Comparison of ENCODE assay signal across 16 cellular contexts in the genomic region with DNA sequence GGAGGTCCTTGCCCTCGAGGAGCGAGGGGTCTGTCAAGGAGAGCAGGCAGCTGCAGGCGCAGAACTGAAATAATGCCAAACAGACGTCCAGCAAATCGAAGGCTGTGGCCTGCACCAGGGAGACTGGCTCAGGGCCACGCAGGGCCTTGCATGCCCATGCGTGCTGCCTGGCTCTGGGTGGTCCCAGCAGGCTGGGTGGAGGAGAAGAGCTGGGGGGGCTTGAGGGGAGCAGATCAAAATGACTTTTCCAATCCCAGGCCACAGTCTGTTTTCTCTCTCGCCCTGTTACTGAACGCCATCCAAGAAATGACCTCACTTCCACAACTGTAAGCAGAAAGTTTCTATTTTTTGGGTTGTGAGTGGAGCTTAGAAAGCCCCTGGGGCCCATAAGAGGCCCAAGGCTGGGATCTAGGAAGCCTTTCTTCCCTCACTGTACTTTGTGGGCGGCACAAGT.
DNase-seq lines count a peak whose midpoint lies in the region; ATAC-seq, FAIRE-seq and TF ChIP-seq lines count a peak whose summit lies in the region.
"Had no signal": no experiment of that assay in that cellular context is flagged by ENCODE, and none has a peak within 500 bp of the region (broad histone marks: within the 10 kb centered on the region; RNA-seq: fewer than 3 reads in every experiment).

No MANE protein-coding gene starts in this region.

- FAIRE-seq in frontal cortex (lab: Jason Lieb, UNC), result no peak
- FAIRE-seq: GM12892 had no signal

- H3K9me3 ChIP-seq in HEK293 (ENCODE audit: control insufficient read depth, insufficient read depth, low read depth, low read length) (no peaks in the 10 kb centered on the region), esophagus squamous epithelium (no peaks in the 10 kb centered on the region), stomach (no peaks in the 10 kb centered on the region), OCI-LY7 (ENCODE audit: low read length) (no peaks in the 10 kb centered on the region)

- WGBS in esophagus squamous epithelium, 2 donors, result 66 to 74% methylated on average over 6 to 8 of the region's 10 CpGs
- 19 to 52% (median 36%) methylated on average over 10 of the region's 10 CpGs for WGBS in stomach, 5 donors

- H3K79me2 ChIP-seq in OCI-LY7 (ENCODE audit: insufficient read depth, low read depth, low read length), result no peaks in the 10 kb centered on the region

- H3K36me3 ChIP-seq in HEK293 (ENCODE audit: control insufficient read depth in 2 of 2, insufficient read depth in 1 of 2, low read length in 2 of 2) (peaks cover 0 to 65% of the 10 kb centered on the region in 2 experiments; a peak in 1 of 3 replicates), esophagus squamous epithelium (peaks cover 10 to 83% (median 21%) of the 10 kb centered on the region in 3 donors), stomach (peaks cover 27 to 89% (median 75%) of the 10 kb centered on the region in 4 donors), OCI-LY7 (ENCODE audit: insufficient read depth, low read length) (peaks cover 44% of the 10 kb centered on the region)

- H3K27me3 Mint-ChIP-seq in mesothelial cell of epicardium (ENCODE audit: low read depth), result no peaks in the 10 kb centered on the region
- H3K27me3 Mint-ChIP-seq: activated B cell treated with CpG ODN at 0.5 μM for 24 hours; activated naive CD8-positive, alpha-beta T cell treated with anti-CD3 and anti-CD28 coated beads, Interleukin-2, amount 10 ng/mL, durations not matched to agents 7 days and 5 days had no signal

- H3K4me1 ChIP-seq in HEK293 (ENCODE audit: control insufficient read depth, insufficient read depth, low read length), result no peaks in the 10 kb centered on the region
- peaks cover 6 to 64% (median 41%) of the 10 kb centered on the region in 3 donors for H3K4me1 ChIP-seq in esophagus squamous epithelium
- peaks cover 32 to 70% (median 49%) of the 10 kb centered on the region in 4 donors for H3K4me1 ChIP-seq in stomach
- H3K4me1 ChIP-seq in OCI-LY7 (ENCODE audit: insufficient read depth, low read length, poor library complexity, severe bottlenecking), result no peaks in the 10 kb centered on the region

- DNase-seq in esophagus squamous epithelium (lab: John Stamatoyannopoulos, UW) (no peak), mesothelial cell of epicardium (ENCODE audit: low spot score in 2 of 2, unreplicated experiment in 2 of 2) (no peak), stomach (no peak), frontal cortex (ENCODE audit: low spot score in 2 of 2) (no peak), HUDEP-2 (lab: John Stamatoyannopoulos, UW; ENCODE audit: unreplicated experiment in 76 of 76) (no peak), OCI-LY7 (ENCODE audit: low spot score) (no peak)
- DNase-seq: activated B cell treated with CpG ODN at 0.5 μM for 24 hours; activated naive CD8-positive, alpha-beta T cell treated with anti-CD3 and anti-CD28 coated beads, Interleukin-2, amount 10 ng/mL, durations not matched to agents 7 days and 5 days; glutamatergic neuron; KBM-7; NCI-H1417 treated with DMSO at 0.1 percent for 48 hours; PC-3 had no signal

- H3K27ac Mint-ChIP-seq in mesothelial cell of epicardium, result peak overlapping the region; percentile 47
- H3K27ac Mint-ChIP-seq: activated B cell treated with CpG ODN at 0.5 μM for 24 hours; activated naive CD8-positive, alpha-beta T cell treated with anti-CD3 and anti-CD28 coated beads, Interleukin-2, amount 10 ng/mL, durations not matched to agents 7 days and 5 days had no signal

- no peaks in the 10 kb centered on the region for H3K9me2 ChIP-seq in OCI-LY7 (ENCODE audit: insufficient read depth, low read length)

- no peak overlapping the region for H3K27ac ChIP-seq in HEK293 (ENCODE audit: extremely low read depth, low read depth, low read length)
- H3K27ac ChIP-seq in esophagus squamous epithelium, result peak overlapping the region in 3 of 4 donors; percentile 31 to 57 (median 55)
- peak overlapping the region in 3 of 5 donors; percentile 46 to 80 (median 51) for H3K27ac ChIP-seq in stomach
- H3K27ac ChIP-seq in OCI-LY7 (ENCODE audit: low read depth, low read length, poor library complexity, severe bottlenecking), result no peak overlapping the region

- H4K20me1 ChIP-seq in OCI-LY7 (ENCODE audit: insufficient read depth, low read length), result no peaks in the 10 kb centered on the region

- TF ChIP-seq EP300 in stomach (IDR thresholded peaks at IDR 0.05), result no peak

- TF ChIP-seq CTCF in HEK293 (tag by site-specific recombination; IDR thresholded peaks at IDR 0.05) (no peak), esophagus squamous epithelium (IDR thresholded peaks at IDR 0.05) (no peak), mesothelial cell of epicardium (IDR thresholded peaks at IDR 0.05; ENCODE audit: unreplicated experiment) (no peak), stomach (IDR thresholded peaks at IDR 0.05) (no peak), OCI-LY7 (conservative IDR thresholded peaks at IDR 0.05; ENCODE audit: low read length) (no peak)

- no peaks in the 10 kb centered on the region for H3K4me1 Mint-ChIP-seq in mesothelial cell of epicardium

- H3K9me3 Mint-ChIP-seq in mesothelial cell of epicardium, result no peaks in the 10 kb centered on the region
- H3K9me3 Mint-ChIP-seq: activated B cell treated with CpG ODN at 0.5 μM for 24 hours; activated naive CD8-positive, alpha-beta T cell treated with anti-CD3 and anti-CD28 coated beads, Interleukin-2, amount 10 ng/mL, durations not matched to agents 7 days and 5 days had no signal

- no peak overlapping the region for H3K4me3 Mint-ChIP-seq in mesothelial cell of epicardium
- H3K4me3 Mint-ChIP-seq: activated B cell treated with CpG ODN at 0.5 μM for 24 hours; activated naive CD8-positive, alpha-beta T cell treated with anti-CD3 and anti-CD28 coated beads, Interleukin-2, amount 10 ng/mL, durations not matched to agents 7 days and 5 days; CD14-positive monocyte had no signal

- H3K27me3 ChIP-seq in esophagus squamous epithelium (no peaks in the 10 kb centered on the region), stomach (no peaks in the 10 kb centered on the region)

- no peak for ATAC-seq in GM18867 (IDR thresholded peaks at IDR 0.05; ENCODE audit: unreplicated experiment)
- ATAC-seq: PC-3 had no signal

- CTCF ChIA-PET in HEK293 (lab: Yijun Ruan, JAX) (no interaction called here), OCI-LY7 (lab: Charles Lee; ENCODE audit: unreplicated experiment) (no interaction called here)

- no TSS peak for BruUV-seq in OCI-LY7 (replicated peaks; lab: Mats Ljungman, UMichigan)

- POLR2A ChIA-PET in HEK293 (lab: Yijun Ruan, JAX), result no interaction called here
- POLR2A ChIA-PET in OCI-LY7 (lab: Charles Lee), result no interaction called here

- TF ChIP-seq POLR2A in esophagus squamous epithelium (IDR thresholded peaks at IDR 0.05) (no peak), stomach (IDR thresholded peaks at IDR 0.05) (no peak)

- H3K4me3 ChIP-seq in HEK293 (ENCODE audit: low read depth, low read length) (no peak overlapping the region), esophagus squamous epithelium (no peak overlapping the region), stomach (no peak overlapping the region), OCI-LY7 (ENCODE audit: low read depth, low read length, poor library complexity, severe bottlenecking) (no peak overlapping the region)

- intact Hi-C loops in esophagus squamous epithelium (cut with DNase I) (no loop called here), stomach (cut with DNase I; ENCODE audit: low total_unique reads) (no loop called here), OCI-LY7 (cut with micrococcal nuclease; ENCODE audit: unreplicated experiment) (no loop called here)

- no peak overlapping the region for H2AFZ ChIP-seq in OCI-LY7 (ENCODE audit: low read length)

- H3K36me3 Mint-ChIP-seq in mesothelial cell of epicardium, result peaks cover 3% of the 10 kb centered on the region

- H3K4me2 ChIP-seq in OCI-LY7 (ENCODE audit: low read length), result no peak overlapping the region

TF ChIP-seq in HEK293, 187 proteins besides CTCF, POLR2A, EP300 and RAD21:
- TF ChIP-seq ZNF398 (tag by site-specific recombination; IDR thresholded peaks at IDR 0.05), result no peak
- TF ChIP-seq, protein P1, sequence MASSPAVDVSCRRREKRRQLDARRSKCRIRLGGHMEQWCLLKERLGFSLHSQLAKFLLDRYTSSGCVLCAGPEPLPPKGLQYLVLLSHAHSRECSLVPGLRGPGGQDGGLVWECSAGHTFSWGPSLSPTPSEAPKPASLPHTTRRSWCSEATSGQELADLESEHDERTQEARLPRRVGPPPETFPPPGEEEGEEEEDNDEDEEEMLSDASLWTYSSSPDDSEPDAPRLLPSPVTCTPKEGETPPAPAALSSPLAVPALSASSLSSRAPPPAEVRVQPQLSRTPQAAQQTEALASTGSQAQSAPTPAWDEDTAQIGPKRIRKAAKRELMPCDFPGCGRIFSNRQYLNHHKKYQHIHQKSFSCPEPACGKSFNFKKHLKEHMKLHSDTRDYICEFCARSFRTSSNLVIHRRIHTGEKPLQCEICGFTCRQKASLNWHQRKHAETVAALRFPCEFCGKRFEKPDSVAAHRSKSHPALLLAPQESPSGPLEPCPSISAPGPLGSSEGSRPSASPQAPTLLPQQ (tag by site-specific recombination; IDR thresholded peaks at IDR 0.05), result 0 out of 2 replicates have a peak, but pooled peaks have one; percentile 36

Comparison
In these comparisons a context has a peak if more than half of its experiments do, and no peak if none do; other contexts are left out.
1. H3K27ac ChIP-seq: peak in esophagus squamous epithelium (3 of 4) and stomach (3 of 5); none in HEK293 (single experiment) and OCI-LY7 (single experiment).